ENCODE assay signal across 22 cellular contexts in genomic region chr20:21203036-21203656, GRCh38.
"Had no signal": no experiment of that assay in that cellular context is flagged by ENCODE, and none has a peak within 500 bp of the region (broad histone marks: within the 10 kb centered on the region; RNA-seq: fewer than 3 reads in every experiment).

No MANE protein-coding gene starts in this region.

- ATAC-seq: lower lobe of right lung; naive thymus-derived CD8-positive, alpha-beta T cell; right cardiac atrium; stimulated activated memory B cell treated with anti-CD40 and anti-IgM and Interleukin-4, amounts not matched to agents 10 μg/mL and 1 μg/mL and 100 μg/mL, for 72 hours; stimulated activated naive CD8-positive, alpha-beta T cell treated with anti-CD3 and anti-CD28 coated beads, Interleukin-15, Interleukin-2, amounts not matched to agents 100 U/mL and 50 U/mL, for 24 hours had no signal

- H3K9me3 ChIP-seq: esophagus squamous epithelium, left ventricle myocardium inferior, lower lobe of right lung, prostate gland, spleen, testis, tibial nerve, upper lobe of left lung had no signal

- DNase-seq: effector memory CD4-positive, alpha-beta T cell; erythroblast; esophagus squamous epithelium; hypothalamus; immature natural killer cell; left ventricle myocardium inferior; lower lobe of right lung; naive thymus-derived CD8-positive, alpha-beta T cell; nephron progenitor cell; nucleus accumbens; right cardiac atrium; spleen; stimulated activated CD4-positive, alpha-beta T cell treated with anti-CD3 and anti-CD28 coated beads, Interleukin-4, amount 100 ng/mL, for 4 hours; stimulated activated naive CD8-positive, alpha-beta T cell treated with anti-CD3 and anti-CD28 coated beads, Interleukin-15, Interleukin-2, amounts not matched to agents 100 U/mL and 50 U/mL, for 24 hours; substantia nigra; testis; upper lobe of left lung had no signal

- H3K36me3 ChIP-seq: prostate gland had no signal

- H3K4me1 ChIP-seq: esophagus squamous epithelium, left ventricle myocardium inferior, lower lobe of right lung, prostate gland, spleen, testis, tibial nerve, upper lobe of left lung had no signal

- H3K27ac ChIP-seq: coronary artery, esophagus squamous epithelium, left ventricle myocardium inferior, lower lobe of right lung, prostate gland, skin epidermis, spleen, testis, tibial nerve, upper lobe of left lung had no signal

- H3K27me3 ChIP-seq: esophagus squamous epithelium, spleen, testis, tibial nerve, upper lobe of left lung had no signal

- H3K4me3 ChIP-seq: coronary artery, esophagus squamous epithelium, left ventricle myocardium inferior, lower lobe of right lung, prostate gland, skin epidermis, spleen, testis, tibial nerve, upper lobe of left lung had no signal
